ENCODE assay signal across 15 cellular contexts in the genomic region with DNA sequence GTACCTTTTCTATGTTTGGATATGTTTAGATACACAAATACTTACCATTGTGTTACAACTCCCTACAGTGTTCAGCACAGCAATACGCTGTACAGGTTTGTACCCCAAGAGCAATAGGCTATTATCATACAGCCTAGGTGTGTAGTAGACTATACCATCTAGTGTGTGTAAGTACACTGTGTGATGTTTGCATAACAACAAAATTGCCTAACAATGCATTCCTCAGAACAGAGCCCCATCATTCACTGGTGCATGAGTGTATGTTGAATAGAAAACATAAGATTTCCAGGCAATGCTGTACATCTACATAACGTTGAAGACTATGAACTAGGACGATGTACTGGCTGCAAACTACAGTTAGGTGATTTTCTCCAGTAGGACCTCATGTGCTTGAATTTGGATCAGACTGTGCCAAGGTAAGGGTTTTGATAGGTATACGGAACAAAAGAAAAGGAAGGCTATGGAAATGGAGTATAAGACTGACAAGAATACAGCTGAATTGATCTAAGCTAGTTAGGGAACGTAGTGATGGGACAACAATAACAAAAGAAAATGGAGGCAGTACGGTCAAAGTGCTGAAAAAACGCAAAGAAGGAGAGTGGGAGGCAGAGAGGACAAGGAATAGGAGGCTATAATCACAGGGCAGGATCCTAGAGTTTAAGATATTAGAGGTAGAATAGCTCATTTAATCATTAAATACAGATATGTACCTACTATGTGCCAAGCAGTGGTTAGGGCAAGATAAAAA. TPM values are rescaled to one million over a fixed set of nuclear protein-coding genes. Genes with fewer than 3 reads are reported as not detected.
DNase-seq lines count a peak whose midpoint lies in the region; ATAC-seq, FAIRE-seq and TF ChIP-seq lines count a peak whose summit lies in the region.
"Had no signal": no experiment of that assay in that cellular context is flagged by ENCODE, and none has a peak within 500 bp of the region (broad histone marks: within the 10 kb centered on the region; RNA-seq: fewer than 3 reads in every experiment).

No MANE protein-coding gene starts in this region.

- peaks cover 29% of the 10 kb centered on the region for H3K4me1 Mint-ChIP-seq in MCF 10A (ENCODE audit: insufficient read depth, unreplicated experiment)

- H3K4me3 ChIP-seq in breast epithelium (no peak overlapping the region), epithelial cell of esophagus (ENCODE audit: low read length) (no peak overlapping the region), lower leg skin (ENCODE audit: low read depth, poor library complexity, severe bottlenecking) (no peak overlapping the region), small intestine (ENCODE audit: low read depth in 1 of 2, low read length in 2 of 2) (no peak overlapping the region)
- H3K4me3 ChIP-seq: A549 had no signal

- H3K27ac Mint-ChIP-seq in MCF 10A (ENCODE audit: low read depth, unreplicated experiment), result no peak overlapping the region

- DNase-seq in MCF 10A (ENCODE audit: unreplicated experiment), result peak; percentile 40
- no peak for DNase-seq in breast epithelium (ENCODE audit: low spot score in 2 of 2)
- no peak for DNase-seq in GM19239 (ENCODE audit: insufficient read length, low spot score)
- DNase-seq in epithelial cell of esophagus (ENCODE audit: low read depth), result peak; percentile 33
- no peak for DNase-seq in urothelium cell line (ENCODE audit: low spot score)
- DNase-seq in lower leg skin (ENCODE audit: low spot score in 2 of 2), result no peak
- no peak for DNase-seq in small intestine
- DNase-seq: C1 segment of cervical spinal cord, NCI-H1048, NCI-H1436 treated with DMSO at 0.1 percent for 48 hours, NCI-H2081 treated with DMSO at 0.1 percent for 48 hours, NCI-H510A treated with DMSO at 0.1 percent for 48 hours had no signal

- H3K9me3 ChIP-seq in breast epithelium, result no peaks in the 10 kb centered on the region
- no peaks in the 10 kb centered on the region for H3K9me3 ChIP-seq in small intestine (ENCODE audit: control insufficient read depth, low read depth)
- H3K9me3 ChIP-seq: A549 had no signal

- peaks cover 6% of the 10 kb centered on the region for H3K36me3 Mint-ChIP-seq in MCF 10A (ENCODE audit: insufficient read depth, unreplicated experiment)

- no TSS peak for BruUV-seq in MCF 10A (replicated peaks; lab: Mats Ljungman, UMichigan)

- H3K36me3 ChIP-seq in breast epithelium (no peaks in the 10 kb centered on the region), small intestine (ENCODE audit: control insufficient read depth in 2 of 2, insufficient read depth in 2 of 2, low read length in 2 of 2) (peaks cover 0 to 1% of the 10 kb centered on the region in 2 donors)

- TF ChIP-seq POLR2A in breast epithelium (IDR thresholded peaks at IDR 0.05), result no peak
- TF ChIP-seq POLR2A in lower leg skin (IDR thresholded peaks at IDR 0.05), result no peak

- 97% methylated on average over 7 of the region's 7 CpGs for WGBS in lower leg skin, 2 donors
- 96 to 99% (median 97%) methylated on average over 7 of the region's 7 CpGs for WGBS in small intestine, 3 donors

- CTCF ChIA-PET in MCF 10A (lab: Yijun Ruan, JAX), result interaction anchor here (0.6 to 1.0 kb wide), 6 partner anchors 14 to 161 kb away, joined by 3 to 4 read pairs (median 3); no protein-coding TSS in a partner anchor

- H3K27me3 Mint-ChIP-seq in MCF 10A (ENCODE audit: insufficient read depth, unreplicated experiment), result no peaks in the 10 kb centered on the region

- FAIRE-seq in GM19239 (lab: Jason Lieb, UNC) (peak; percentile 65), urothelium cell line (lab: Jason Lieb, UNC) (peak; percentile 84), small intestine (lab: Jason Lieb, UNC) (no peak)
- FAIRE-seq: A549 had no signal

- ATAC-seq in HG02798 (IDR thresholded peaks at IDR 0.05; ENCODE audit: poor library complexity, unreplicated experiment), result no peak

- intact Hi-C loops in MCF 10A (cut with micrococcal nuclease), result no loop called here
- intact Hi-C loops in breast epithelium (cut with DNase I; ENCODE audit: low total_unique reads), result loop anchor here (5.0 kb wide), 1 partner anchor 43 kb away; no protein-coding TSS in a partner anchor
- intact Hi-C loops in lower leg skin (cut with DNase I; ENCODE audit: low total_unique reads), result no loop called here

- no peak for TF ChIP-seq CTCF in MCF 10A (IDR thresholded peaks at IDR 0.05; ENCODE audit: unreplicated experiment)
- TF ChIP-seq CTCF in breast epithelium (IDR thresholded peaks at IDR 0.05), result no peak
- TF ChIP-seq CTCF in epithelial cell of esophagus (IDR thresholded peaks at IDR 0.05; ENCODE audit: insufficient read depth, low read depth, low read length, missing control alignments), result no peak
- no peak for TF ChIP-seq CTCF in lower leg skin (IDR thresholded peaks at IDR 0.05)

- H3K9me3 Mint-ChIP-seq in MCF 10A (ENCODE audit: unreplicated experiment), result no peaks in the 10 kb centered on the region

- no peak overlapping the region for H3K4me3 Mint-ChIP-seq in MCF 10A (ENCODE audit: unreplicated experiment)

- H3K4me1 ChIP-seq in breast epithelium (no peaks in the 10 kb centered on the region), small intestine (ENCODE audit: control insufficient read depth in 2 of 2, insufficient read depth in 1 of 2, low read depth in 1 of 2, low read length in 1 of 2) (no peaks in the 10 kb centered on the region)

- H3K27me3 ChIP-seq in breast epithelium (no peaks in the 10 kb centered on the region), small intestine (ENCODE audit: control insufficient read depth in 2 of 2, insufficient read depth in 2 of 2, low read length in 2 of 2) (no peaks in the 10 kb centered on the region)

- POLR2A ChIA-PET in MCF 10A (lab: Yijun Ruan, JAX), result interaction anchor here (1.1 to 1.2 kb wide), 2 partner anchors 40 to 47 kb away, joined by 3 read pairs; a partner anchor contains a TSS

- no peak overlapping the region for H3K27ac ChIP-seq in breast epithelium
- H3K27ac ChIP-seq in small intestine (ENCODE audit: low read depth in 1 of 2, low read length in 1 of 2), result no peak overlapping the region
- H3K27ac ChIP-seq: A549, KMS-11 had no signal

RNA-seq across cellular contexts. Expression of a gene that starts 46.9 kb away (rescaled TPM):
- total RNA-seq in MCF 10A (2022) (36.3 and 56.6 TPM in 2 replicates), breast epithelium (10 to 100 TPM; 60.3 to 96.3 (median 70.9) TPM), lower leg skin (10 to 100 TPM; 31.3 to 48.1 (median 36.2) TPM)
- 1 to 10 TPM; 4.7 to 5.9 (median 5.4) TPM for polyA plus RNA-seq in small intestine

Comparison
In these comparisons a context has a peak if more than half of its experiments do, and no peak if none do; other contexts are left out.
1. DNase-seq: peak in MCF 10A (single experiment) and epithelial cell of esophagus (single experiment); none in breast epithelium (0 of 2), GM19239 (single experiment), urothelium cell line (single experiment), lower leg skin (0 of 2) and small intestine (single experiment).